Comparison of ENCODE assay signal across 9 cellular contexts in genomic region chr17:57121308-57122042, GRCh38. TPM values are rescaled to one million over a fixed set of nuclear protein-coding genes. Genes with fewer than 3 reads are reported as not detected.
DNase-seq lines count a peak whose midpoint lies in the region; TF ChIP-seq lines count a peak whose summit lies in the region.
"Had no signal": no experiment of that assay in that cellular context is flagged by ENCODE, and none has a peak within 500 bp of the region (broad histone marks: within the 10 kb centered on the region; RNA-seq: fewer than 3 reads in every experiment).

No MANE protein-coding gene starts in this region.

- no peak overlapping the region for H3K18ac ChIP-seq in mesendoderm (ENCODE audit: low read length)

- H3K4me3 ChIP-seq in NB4 (ENCODE audit: low read depth, low read length) (no peak overlapping the region), mesendoderm (ENCODE audit: low read length) (no peak overlapping the region), MG63 (no peak overlapping the region)
- H3K4me3 ChIP-seq: skin epidermis had no signal

- H3K56ac ChIP-seq in mesendoderm (ENCODE audit: low read length) = no peak overlapping the region

- no peaks in the 10 kb centered on the region for H3K4me1 ChIP-seq in mesendoderm (ENCODE audit: control insufficient read depth, low read depth, low read length)

- no peak overlapping the region for H3K23ac ChIP-seq in mesendoderm (ENCODE audit: low read length)

- TF ChIP-seq CTCF in NB4 (IDR thresholded peaks at IDR 0.05; ENCODE audit: low read depth, low read length) = peak; percentile 63

- no peak overlapping the region for H3K27ac ChIP-seq in mesendoderm (ENCODE audit: low read depth, low read length)
- H3K27ac ChIP-seq: skin epidermis had no signal

- no peak overlapping the region for H2BK120ac ChIP-seq in mesendoderm (ENCODE audit: low read depth, low read length)

- no peak overlapping the region for H3K4ac ChIP-seq in mesendoderm (ENCODE audit: low read depth, low read length)

- no peak overlapping the region for H2BK5ac ChIP-seq in mesendoderm (ENCODE audit: low read length)

- H3K9me3 ChIP-seq in MG63 = no peaks in the 10 kb centered on the region

- no peak overlapping the region for H3K4me2 ChIP-seq in mesendoderm (ENCODE audit: low read length)

- H4K8ac ChIP-seq in mesendoderm (ENCODE audit: low read depth, low read length) = no peak overlapping the region

- H3K27me3 ChIP-seq in mesendoderm (ENCODE audit: insufficient read depth, low read length, poor library complexity) (no peaks in the 10 kb centered on the region), MG63 (no peaks in the 10 kb centered on the region)

- no peaks in the 10 kb centered on the region for H3K79me2 ChIP-seq in mesendoderm (ENCODE audit: control insufficient read depth, insufficient read depth, low read length)

- DNase-seq in NCI-H1092 treated with DMSO at 0.1 percent for 48 hours (lab: John Stamatoyannopoulos, UW) (peak; percentile 29), NCI-H1092 (lab: John Stamatoyannopoulos, UW) (no peak), NB4 (ENCODE audit: low read depth) (peak; percentile 53), cerebellar cortex (ENCODE audit: low spot score) (peak; percentile 71), mesendoderm (peak; percentile 71), NOMO-1 treated with dmso at 0.1 percent for 144 hours (lab: John Stamatoyannopoulos, UW; ENCODE audit: unreplicated experiment) (no peak), NOMO-1 (lab: John Stamatoyannopoulos, UW; ENCODE audit: unreplicated experiment in 2 of 2) (no peak), MG63 (no peak)

- no peak overlapping the region for H4K5ac ChIP-seq in mesendoderm (ENCODE audit: low read length)

- TF ChIP-seq POLR2A in NB4 (IDR thresholded peaks at IDR 0.05; ENCODE audit: extremely low read depth, insufficient read length) = no peak

- H3K36me3 ChIP-seq in mesendoderm (ENCODE audit: control insufficient read depth, insufficient read depth, low read length) = peaks cover 2% of the 10 kb centered on the region
- H3K36me3 ChIP-seq in MG63 = peaks cover 35% of the 10 kb centered on the region

- H2BK15ac ChIP-seq in mesendoderm (replicated peaks; ENCODE audit: low read depth) = no peak overlapping the region

- H2AK5ac ChIP-seq in mesendoderm (ENCODE audit: low read length) = no peak overlapping the region

- no CpG with 5 or more reads among the region's 12 CpGs for WGBS in mesendoderm (ENCODE audit: extremely low coverage, insufficient coverage, low lambda C conversion rate)

- no peak overlapping the region for H3K9ac ChIP-seq in mesendoderm (ENCODE audit: low read length)

- no peaks in the 10 kb centered on the region for H3K79me1 ChIP-seq in mesendoderm (ENCODE audit: low read length)

RNA-seq across cellular contexts. Expression of gene AKAP1, which starts 36.4 kb away (rescaled TPM):
- 32.9 TPM for polyA plus RNA-seq in mesendoderm (2013, experiment 1 of 2)
- 34.0 TPM for polyA plus RNA-seq in mesendoderm (2013, experiment 2 of 2)
- total RNA-seq in MG63 (2014; rRNA removed; shearing (Covaris generic); ENCODE audit: low replicate concordance) = 3.4 and 7.0 TPM in 2 replicates

Comparison
In these comparisons a context has a peak if more than half of its experiments do, and no peak if none do; other contexts are left out.
1. DNase-seq: peak in NCI-H1092 treated with DMSO at 0.1 percent for 48 hours (single experiment), NB4 (single experiment), cerebellar cortex (single experiment) and mesendoderm (single experiment); none in NCI-H1092 (single experiment), NOMO-1 treated with dmso at 0.1 percent for 144 hours (single experiment), NOMO-1 (0 of 2) and MG63 (single experiment).